ENCODE assay signal across 15 cellular contexts in genomic region chr14:57485635-57486034, GRCh38. TPM values are rescaled to one million over a fixed set of nuclear protein-coding genes. Genes with fewer than 3 reads are reported as not detected.
DNase-seq lines count a peak whose midpoint lies in the region; ATAC-seq and TF ChIP-seq lines count a peak whose summit lies in the region.
"Had no signal": no experiment of that assay in that cellular context is flagged by ENCODE, and none has a peak within 500 bp of the region (broad histone marks: within the 10 kb centered on the region; RNA-seq: fewer than 3 reads in every experiment).

No MANE protein-coding gene starts in this region.

- H3K27ac Mint-ChIP-seq in type B pancreatic cell, result no peak overlapping the region
- H3K27ac Mint-ChIP-seq: activated T-cell treated with anti-CD3 and anti-CD28 coated beads, Interleukin-2, amount 50 U/mL, for 24 hours; T-helper 1 cell treated with Interleukin-12 subunit alpha and Interleukin-12 subunit beta and Interleukin-4 antibody, amounts not matched to agents 30 μg/mL and 1 μg/mL, for 36 hours had no signal

- intact Hi-C loops in left colon (cut with DNase I, micrococcal nuclease), result loop anchor here in 1 of 2 donors (5.0 kb wide), 1 partner anchor 587 kb away; no protein-coding TSS in a partner anchor

- H3K9me3 Mint-ChIP-seq in type B pancreatic cell, result no peaks in the 10 kb centered on the region
- H3K9me3 Mint-ChIP-seq: activated T-cell treated with anti-CD3 and anti-CD28 coated beads, Interleukin-2, amount 50 U/mL, for 24 hours; T-helper 1 cell treated with Interleukin-12 subunit alpha and Interleukin-12 subunit beta and Interleukin-4 antibody, amounts not matched to agents 30 μg/mL and 1 μg/mL, for 36 hours had no signal

- H3K4me3 Mint-ChIP-seq in type B pancreatic cell, result no peak overlapping the region
- H3K4me3 Mint-ChIP-seq: activated T-cell treated with anti-CD3 and anti-CD28 coated beads, Interleukin-2, amount 50 U/mL, for 24 hours; T-helper 1 cell treated with Interleukin-12 subunit alpha and Interleukin-12 subunit beta and Interleukin-4 antibody, amounts not matched to agents 30 μg/mL and 1 μg/mL, for 36 hours had no signal

- no peaks in the 10 kb centered on the region for H3K4me1 Mint-ChIP-seq in type B pancreatic cell (ENCODE audit: unreplicated experiment)

- no peak for TF ChIP-seq CTCF in type B pancreatic cell (conservative IDR thresholded peaks at IDR 0.05)

- H3K36me3 Mint-ChIP-seq in type B pancreatic cell, result no peaks in the 10 kb centered on the region

- ATAC-seq in GM18499 (IDR thresholded peaks at IDR 0.05; ENCODE audit: insufficient read depth, unreplicated experiment), result peak; percentile 91
- ATAC-seq in GM19452 (IDR thresholded peaks at IDR 0.05; ENCODE audit: unreplicated experiment), result peak; percentile 93
- ATAC-seq in HG02885 (IDR thresholded peaks at IDR 0.05; ENCODE audit: poor library complexity, unreplicated experiment), result peak; percentile 98
- ATAC-seq in HG03575 (IDR thresholded peaks at IDR 0.05; ENCODE audit: extremely low read depth, insufficient number of reproducible peaks, low FRiP score, unreplicated experiment), result peak; percentile 97
- ATAC-seq in left colon, result no peak
- ATAC-seq: K562 had no signal

- DNase-seq in type B pancreatic cell (ENCODE audit: extremely low spot score, unreplicated experiment) (no peak), left colon (no peak)
- no peak for DNase-seq in activated CD4-positive, alpha-beta T cell treated with anti-CD3 and anti-CD28 coated beads, Interleukin-2, amount 50 U/mL, for 48 hours
- DNase-seq in stimulated activated CD4-positive, alpha-beta T cell treated with anti-CD3 and anti-CD28 coated beads, Interleukin-2, amount 100 ng/mL, for 48 hours, result no peak
- DNase-seq: activated T-cell treated with anti-CD3 and anti-CD28 coated beads, Interleukin-2, amount 50 U/mL, for 24 hours; NCI-H526; stimulated activated CD4-positive, alpha-beta T cell treated with anti-CD3 and anti-CD28 coated beads, Interleukin-4, amount 100 ng/mL, for 1 hour had no signal

- H3K27me3 Mint-ChIP-seq in type B pancreatic cell, result no peaks in the 10 kb centered on the region

RNA-seq across cellular contexts. Expression of gene CCDC198, which starts 8.0 kb away (rescaled TPM):
- total RNA-seq in type B pancreatic cell (ENCODE audit: low replicate concordance), result 7.1 and 60.3 TPM in 2 replicates
- not detected for total RNA-seq in left colon
- total RNA-seq: K562, omental fat pad, thoracic aorta had no signal
